In genomic region chr15:67212655-67213054, GRCh38 we compare ENCODE assay signal across 21 cellular contexts.
"Had no signal": no experiment of that assay in that cellular context is flagged by ENCODE, and none has a peak within 500 bp of the region (broad histone marks: within the 10 kb centered on the region; RNA-seq: fewer than 3 reads in every experiment).

No MANE protein-coding gene starts in this region.

- H3K27ac Mint-ChIP-seq: IgD-negative memory B cell, T-cell had no signal

- DNase-seq: MV-4-11, NCI-H1048, NCI-H1105, NCI-H1417, NCI-H146, NCI-H1694 treated with DMSO at 0.1 percent for 48 hours, NCI-H1930, NCI-H2081, NCI-H2107, NCI-H2227 treated with DMSO at 0.1 percent for 48 hours, NCI-H524, NCI-H526 treated with DMSO at 0.1 percent for 48 hours, NCI-H748 treated with DMSO at 0.1 percent for 48 hours, SHP77 treated with DMSO at 0.1 percent for 48 hours, SJCRH30, SW 1271, T-cell had no signal

- H3K4me3 Mint-ChIP-seq: IgD-negative memory B cell, T-cell had no signal

- ATAC-seq: HepG2, K562, Panc1, T-cell had no signal

- H3K4me1 Mint-ChIP-seq: T-cell had no signal

- H3K9me3 Mint-ChIP-seq: IgD-negative memory B cell, T-cell had no signal

- FAIRE-seq: HepG2, K562 had no signal

- H3K27me3 Mint-ChIP-seq: IgD-negative memory B cell, T-cell had no signal
